In the genomic region with DNA sequence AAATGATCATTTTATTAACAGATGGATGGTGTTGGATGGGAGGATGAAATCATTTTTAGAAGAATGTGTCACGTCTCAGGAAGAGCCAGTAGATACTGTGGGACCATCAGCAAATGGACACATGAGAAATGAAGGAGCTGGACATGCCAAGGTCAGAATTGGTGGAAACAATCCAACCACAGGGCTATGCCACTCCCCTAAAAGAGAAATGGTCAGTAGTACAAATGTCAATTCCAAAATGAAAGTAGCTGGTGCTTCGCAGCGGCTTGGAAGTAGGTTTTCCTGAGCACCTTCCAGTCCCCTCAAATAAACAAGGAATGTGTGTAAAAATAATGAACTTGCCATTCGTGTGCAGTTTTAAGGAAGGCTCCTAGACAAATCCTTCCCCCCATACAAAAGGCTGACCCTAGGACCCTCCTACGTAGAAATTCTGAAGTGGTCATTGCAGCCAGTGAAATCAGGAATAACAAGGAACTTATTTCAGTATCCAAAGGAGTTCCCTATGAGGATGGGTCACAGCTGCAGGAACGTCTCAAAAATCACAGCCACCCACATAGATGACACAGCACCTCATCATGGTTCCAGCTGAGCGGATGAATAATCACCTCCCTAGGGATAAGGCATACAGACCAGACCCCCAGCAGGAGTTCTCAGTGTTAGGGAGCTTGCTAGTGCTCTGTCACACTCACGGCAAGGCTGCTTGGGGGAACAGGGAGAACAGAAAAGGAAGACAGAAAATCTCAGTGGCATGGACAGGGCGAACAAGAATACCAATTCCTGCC, we compare ENCODE assay signal across 1 cellular context.
TF ChIP-seq lines count a peak whose summit lies in the region.

No MANE protein-coding gene starts in this region.

TF ChIP-seq in GM23338, 12 proteins besides CTCF, POLR2A, EP300 and RAD21 (continued from another document):
- TF ChIP-seq, protein P1, sequence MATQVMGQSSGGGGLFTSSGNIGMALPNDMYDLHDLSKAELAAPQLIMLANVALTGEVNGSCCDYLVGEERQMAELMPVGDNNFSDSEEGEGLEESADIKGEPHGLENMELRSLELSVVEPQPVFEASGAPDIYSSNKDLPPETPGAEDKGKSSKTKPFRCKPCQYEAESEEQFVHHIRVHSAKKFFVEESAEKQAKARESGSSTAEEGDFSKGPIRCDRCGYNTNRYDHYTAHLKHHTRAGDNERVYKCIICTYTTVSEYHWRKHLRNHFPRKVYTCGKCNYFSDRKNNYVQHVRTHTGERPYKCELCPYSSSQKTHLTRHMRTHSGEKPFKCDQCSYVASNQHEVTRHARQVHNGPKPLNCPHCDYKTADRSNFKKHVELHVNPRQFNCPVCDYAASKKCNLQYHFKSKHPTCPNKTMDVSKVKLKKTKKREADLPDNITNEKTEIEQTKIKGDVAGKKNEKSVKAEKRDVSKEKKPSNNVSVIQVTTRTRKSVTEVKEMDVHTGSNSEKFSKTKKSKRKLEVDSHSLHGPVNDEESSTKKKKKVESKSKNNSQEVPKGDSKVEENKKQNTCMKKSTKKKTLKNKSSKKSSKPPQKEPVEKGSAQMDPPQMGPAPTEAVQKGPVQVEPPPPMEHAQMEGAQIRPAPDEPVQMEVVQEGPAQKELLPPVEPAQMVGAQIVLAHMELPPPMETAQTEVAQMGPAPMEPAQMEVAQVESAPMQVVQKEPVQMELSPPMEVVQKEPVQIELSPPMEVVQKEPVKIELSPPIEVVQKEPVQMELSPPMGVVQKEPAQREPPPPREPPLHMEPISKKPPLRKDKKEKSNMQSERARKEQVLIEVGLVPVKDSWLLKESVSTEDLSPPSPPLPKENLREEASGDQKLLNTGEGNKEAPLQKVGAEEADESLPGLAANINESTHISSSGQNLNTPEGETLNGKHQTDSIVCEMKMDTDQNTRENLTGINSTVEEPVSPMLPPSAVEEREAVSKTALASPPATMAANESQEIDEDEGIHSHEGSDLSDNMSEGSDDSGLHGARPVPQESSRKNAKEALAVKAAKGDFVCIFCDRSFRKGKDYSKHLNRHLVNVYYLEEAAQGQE (IDR thresholded peaks at IDR 0.05; ENCODE audit: unreplicated experiment): no peak
- TF ChIP-seq, protein P2, sequence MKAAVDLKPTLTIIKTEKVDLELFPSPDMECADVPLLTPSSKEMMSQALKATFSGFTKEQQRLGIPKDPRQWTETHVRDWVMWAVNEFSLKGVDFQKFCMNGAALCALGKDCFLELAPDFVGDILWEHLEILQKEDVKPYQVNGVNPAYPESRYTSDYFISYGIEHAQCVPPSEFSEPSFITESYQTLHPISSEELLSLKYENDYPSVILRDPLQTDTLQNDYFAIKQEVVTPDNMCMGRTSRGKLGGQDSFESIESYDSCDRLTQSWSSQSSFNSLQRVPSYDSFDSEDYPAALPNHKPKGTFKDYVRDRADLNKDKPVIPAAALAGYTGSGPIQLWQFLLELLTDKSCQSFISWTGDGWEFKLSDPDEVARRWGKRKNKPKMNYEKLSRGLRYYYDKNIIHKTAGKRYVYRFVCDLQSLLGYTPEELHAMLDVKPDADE (IDR thresholded peaks at IDR 0.05): no peak
- TF ChIP-seq POLR2AphosphoS5 (IDR thresholded peaks at IDR 0.05; ENCODE audit: low read depth) (no peak), EZH2phosphoT487 (IDR thresholded peaks at IDR 0.05; ENCODE audit: unreplicated experiment) (no peak), STAT1 (IDR thresholded peaks at IDR 0.05; ENCODE audit: unreplicated experiment) (no peak), CREB1 (CRISPR knock-in tag; IDR thresholded peaks at IDR 0.05; ENCODE audit: low read depth) (no peak)
